8 cellular contexts compared by ENCODE assay signal in the genomic region with DNA sequence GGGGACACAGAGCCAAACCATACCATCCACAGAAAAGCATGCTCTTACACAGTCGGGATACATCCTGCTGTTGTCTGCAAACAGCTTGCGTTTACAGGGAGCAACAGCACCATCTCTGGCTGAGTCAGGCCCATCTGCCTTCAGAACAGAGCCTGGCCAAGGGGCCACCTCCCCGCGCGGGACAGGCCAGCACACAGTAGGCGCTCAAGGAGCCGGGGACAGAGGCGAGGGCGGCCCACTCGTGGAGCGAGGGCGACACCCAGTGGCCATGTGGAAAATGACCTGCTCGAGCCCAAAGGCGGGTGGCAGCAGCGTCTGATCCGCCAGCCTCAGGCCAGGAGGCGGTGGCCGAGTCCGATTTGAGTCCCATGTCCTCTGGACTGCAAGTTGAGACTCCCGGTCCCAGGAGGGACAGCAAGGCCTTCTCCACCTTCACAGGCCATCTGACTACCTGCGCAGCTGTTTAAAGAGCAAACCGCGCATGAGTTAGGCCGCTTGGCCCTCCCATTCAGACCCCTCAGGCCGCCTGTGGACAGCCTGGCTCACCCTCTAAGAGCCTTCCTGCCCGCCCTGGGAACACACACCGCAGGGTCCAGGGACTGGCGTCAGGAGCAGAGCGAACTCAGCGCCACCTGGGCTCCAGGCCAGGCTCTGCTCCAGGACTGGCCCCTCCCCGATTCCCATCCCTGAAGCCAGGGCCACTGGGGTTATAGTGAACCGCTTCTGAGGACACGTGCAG. TPM values are rescaled to one million over a fixed set of nuclear protein-coding genes. Genes with fewer than 3 reads are reported as not detected.
DNase-seq lines count a peak whose midpoint lies in the region; ATAC-seq, FAIRE-seq and TF ChIP-seq lines count a peak whose summit lies in the region.

No MANE protein-coding gene starts in this region.

- H3K4me1 ChIP-seq in adrenal gland (replicated peaks in 1 of 2), result peaks cover 4 to 8% of the 10 kb centered on the region in 2 donors
- peaks cover 9% of the 10 kb centered on the region for H3K4me1 ChIP-seq in left ventricle myocardium inferior
- H3K4me1 ChIP-seq in psoas muscle, result peaks cover 6% of the 10 kb centered on the region

- ATAC-seq in psoas muscle, result peak; percentile 85 to 96 (median 87)

- H3K27ac ChIP-seq in HL-60 (replicated peaks) (no peak overlapping the region), adrenal gland (no peak overlapping the region), left ventricle myocardium inferior (replicated peaks) (peak overlapping the region; percentile 44), psoas muscle (no peak overlapping the region)

- no peak for TF ChIP-seq POLR2A in adrenal gland (IDR thresholded peaks at IDR 0.05)

- H3K4me3 ChIP-seq in HL-60 (replicated peaks; ENCODE audit: insufficient read depth, low read length), result no peak overlapping the region
- peak overlapping the region in 1 of 4 donors; percentile 8 for H3K4me3 ChIP-seq in adrenal gland
- peak overlapping the region; percentile 44 for H3K4me3 ChIP-seq in left ventricle myocardium inferior
- H3K4me3 ChIP-seq in psoas muscle, result peak overlapping the region; percentile 28

- 14 to 31% (median 15%) methylated on average over 10 to 33 of the region's 33 CpGs for WGBS in adrenal gland, 4 donors
- 15 to 20% (median 17%) methylated on average over 30 to 33 of the region's 33 CpGs for WGBS in psoas muscle, 3 donors

- peaks cover 12% of the 10 kb centered on the region for H3K27me3 ChIP-seq in HL-60 (ENCODE audit: insufficient read depth, poor library complexity, severe bottlenecking)
- no peaks in the 10 kb centered on the region for H3K27me3 ChIP-seq in adrenal gland
- peaks cover 7% of the 10 kb centered on the region for H3K27me3 ChIP-seq in left ventricle myocardium inferior (ENCODE audit: low read depth)
- no peaks in the 10 kb centered on the region for H3K27me3 ChIP-seq in psoas muscle (ENCODE audit: insufficient read depth in 3 of 3, low read length in 2 of 3)

- H3K36me3 ChIP-seq in adrenal gland (replicated peaks in 1 of 2) (no peaks in the 10 kb centered on the region), left ventricle myocardium inferior (no peaks in the 10 kb centered on the region), psoas muscle (ENCODE audit: insufficient read depth in 1 of 2, low read depth in 1 of 2) (no peaks in the 10 kb centered on the region)

- DNase-seq in D721Med (ENCODE audit: insufficient read length, low spot score), result peak; percentile 64
- DNase-seq in GM20000 (ENCODE audit: low spot score), result peak; percentile 81
- DNase-seq in HL-60 (ENCODE audit: low read depth in 1 of 2, low spot score in 1 of 2), result peak; percentile 13 to 44
- peak; percentile 27 for DNase-seq in SW480 (ENCODE audit: low spot score)
- DNase-seq in adrenal gland, result peak; percentile 60 to 81 (median 73)
- DNase-seq in left ventricle myocardium inferior, result peak; percentile 69
- peak; percentile 72 to 85 for DNase-seq in psoas muscle
- DNase-seq in NCI-H187 treated with DMSO at 0.1 percent for 48 hours (lab: John Stamatoyannopoulos, UW), result no peak

- intact Hi-C loops in adrenal gland (cut with DNase I) (loop anchor here (5.0 to 10.0 kb wide), 3 partner anchors 509 to 1341 kb away; a partner anchor contains a TSS), left ventricle myocardium inferior (cut with micrococcal nuclease) (loop anchor here (10.0 kb wide), 1 partner anchor 1119 kb away; no protein-coding TSS in a partner anchor), psoas muscle (cut with DNase I) (loop anchor here (2.0 to 10.0 kb wide), 9 partner anchors 91 to 1479 kb away; no protein-coding TSS in a partner anchor)

- FAIRE-seq in D721Med (lab: Jason Lieb, UNC), result no peak

- TF ChIP-seq CTCF in D721Med (IDR thresholded peaks at IDR 0.05; ENCODE audit: insufficient read depth, missing control alignments) (peak; percentile 69), GM20000 (IDR thresholded peaks at IDR 0.05; ENCODE audit: extremely low read depth, missing control alignments) (peak; percentile 72), HL-60 (IDR thresholded peaks at IDR 0.05; ENCODE audit: insufficient read depth, low read length) (peak; percentile 55), adrenal gland (IDR thresholded peaks at IDR 0.05) (peak; percentile 95 to 99 (median 96)), left ventricle myocardium inferior (IDR thresholded peaks at IDR 0.05; ENCODE audit: borderline replicate concordance) (peak; percentile 96), psoas muscle (IDR thresholded peaks at IDR 0.05) (peak; percentile 97)

- H3K9me3 ChIP-seq in adrenal gland (replicated peaks in 1 of 3), result no peaks in the 10 kb centered on the region
- no peaks in the 10 kb centered on the region for H3K9me3 ChIP-seq in left ventricle myocardium inferior (replicated peaks)
- no peaks in the 10 kb centered on the region for H3K9me3 ChIP-seq in psoas muscle

RNA-seq across cellular contexts. Expression of a gene that starts 38.3 kb away (rescaled TPM):
- total RNA-seq in adrenal gland (10 to 100 TPM in 3 of 8 donors, 1 to 10 TPM in 5; 2.1 to 21.7 (median 8.5) TPM), left ventricle myocardium inferior (4.9 TPM), psoas muscle (10 to 100 TPM in 1 of 4 donors, 1 to 10 TPM in 3; 3.7 to 10.3 (median 6.5) TPM)
- polyA plus RNA-seq in adrenal gland (10 to 100 TPM; 10.0 to 43.9 (median 34.3) TPM), psoas muscle (10 to 100 TPM in 1 of 3 donors, 1 to 10 TPM in 2; 4.4 to 22.1 (median 9.6) TPM)
